In genomic region chr1:202926578-202927491, GRCh38 we compare ENCODE assay signal across 8 cellular contexts. TPM values are rescaled to one million over a fixed set of nuclear protein-coding genes. Genes with fewer than 3 reads are reported as not detected.
DNase-seq lines count a peak whose midpoint lies in the region; ATAC-seq and TF ChIP-seq lines count a peak whose summit lies in the region.

Gene KLHL12 (minus strand): TSS chr1:202927234. CDS start chr1:202925162, 2,072 bp downstream.

- peak; percentile 94 for TF ChIP-seq POLR2A in Raji (IDR thresholded peaks at IDR 0.05; ENCODE audit: insufficient read depth, low read depth, low read length)

- peaks cover 24% of the 10 kb centered on the region; the same call in 1 of the 2 replicates for H3K79me2 ChIP-seq in Loucy (ENCODE audit: insufficient read depth, low read length)

- peak; percentile 97 for DNase-seq in H7
- DNase-seq in activated T-helper 9 cell treated with anti-CD3 and anti-CD28 coated beads, Interleukin-2, amount 50 U/mL, for 16 hours (ENCODE audit: low read depth), result peak; percentile 92
- peak; percentile 98 for DNase-seq in fibroblast of pulmonary artery (ENCODE audit: low read depth)
- peak; percentile 96 for DNase-seq in natural killer cell treated with Interleukin-12 subunit alpha and Interleukin-12 subunit beta and Interleukin-15 and Interleukin-18, amount 100 ng/mL, for 72 hours (ENCODE audit: low spot score)
- DNase-seq in stimulated activated naive CD8-positive, alpha-beta T cell treated with anti-CD3 and anti-CD28 coated beads, Interleukin-15, Interleukin-2, amounts not matched to agents 100 U/mL and 50 U/mL, for 24 hours, result peak; percentile 97

- peak within 1 kb of the TSS; percentile 79 for H3K4me2 ChIP-seq in Loucy (ENCODE audit: low read depth, low read length, poor library complexity, severe bottlenecking)

- H3K9me3 ChIP-seq in ES-I3 (ENCODE audit: control insufficient read depth, insufficient read depth, low read length) (no peaks in the 10 kb centered on the region), Loucy (ENCODE audit: insufficient read depth, low read depth, low read length) (no peaks in the 10 kb centered on the region)

- H4K20me1 ChIP-seq in Loucy (ENCODE audit: insufficient read depth, low read length, poor library complexity, severe bottlenecking), result no peaks in the 10 kb centered on the region

- TF ChIP-seq CTCF in Loucy (conservative IDR thresholded peaks at IDR 0.05; ENCODE audit: low read length) (peak; percentile 64), fibroblast of pulmonary artery (IDR thresholded peaks at IDR 0.05; ENCODE audit: low read length, missing control alignments) (peak; percentile 55)

- no peaks in the 10 kb centered on the region for H3K9me3 Mint-ChIP-seq in natural killer cell treated with Interleukin-12 subunit alpha and Interleukin-12 subunit beta and Interleukin-15 and Interleukin-18, amount 100 ng/mL, for 72 hours

- peak within 1 kb of the TSS; percentile 87 to 91 for H3K27ac Mint-ChIP-seq in natural killer cell treated with Interleukin-12 subunit alpha and Interleukin-12 subunit beta and Interleukin-15 and Interleukin-18, amount 100 ng/mL, for 72 hours

- peaks cover 7 to 10% of the 10 kb centered on the region in 2 donors for H3K4me1 Mint-ChIP-seq in natural killer cell treated with Interleukin-12 subunit alpha and Interleukin-12 subunit beta and Interleukin-15 and Interleukin-18, amount 100 ng/mL, for 72 hours (ENCODE audit: low read depth in 2 of 2)

- peak within 1 kb of the TSS; percentile 87 for H3K4me3 ChIP-seq in H7 (ENCODE audit: insufficient read depth, low read depth, low read length)
- peak within 1 kb of the TSS; percentile 83 for H3K4me3 ChIP-seq in Loucy (ENCODE audit: low read length, poor library complexity, severe bottlenecking)
- H3K4me3 ChIP-seq in fibroblast of pulmonary artery (replicated peaks; ENCODE audit: low read depth, low read length), result peak within 1 kb of the TSS; percentile 89

- no peaks in the 10 kb centered on the region for H3K36me3 Mint-ChIP-seq in natural killer cell treated with Interleukin-12 subunit alpha and Interleukin-12 subunit beta and Interleukin-15 and Interleukin-18, amount 100 ng/mL, for 72 hours

- peak within 1 kb of the TSS; percentile 94 for H3K4me3 Mint-ChIP-seq in natural killer cell treated with Interleukin-12 subunit alpha and Interleukin-12 subunit beta and Interleukin-15 and Interleukin-18, amount 100 ng/mL, for 72 hours

- H3K4me1 ChIP-seq in ES-I3 (ENCODE audit: insufficient read depth, low read length) (no peaks in the 10 kb centered on the region), Loucy (ENCODE audit: insufficient read depth, low read length, poor library complexity, severe bottlenecking) (peaks cover 33% of the 10 kb centered on the region)

- H3K9ac ChIP-seq in ES-I3 (ENCODE audit: low read depth, low read length) (peak within 1 kb of the TSS; percentile 86), Loucy (ENCODE audit: low read depth, low read length, poor library complexity, severe bottlenecking) (peak within 1 kb of the TSS; percentile 81)

- H3K27me3 Mint-ChIP-seq in natural killer cell treated with Interleukin-12 subunit alpha and Interleukin-12 subunit beta and Interleukin-15 and Interleukin-18, amount 100 ng/mL, for 72 hours, result peaks cover 5% of the 10 kb centered on the region in 2 donors

- H3F3A ChIP-seq in Loucy (ENCODE audit: low read depth), result no peaks in the 10 kb centered on the region

- no peaks in the 10 kb centered on the region for H3K9me2 ChIP-seq in Loucy (replicated peaks; ENCODE audit: low read depth, low read length)

- ATAC-seq in natural killer cell treated with Interleukin-12 subunit alpha and Interleukin-12 subunit beta and Interleukin-15 and Interleukin-18, amount 100 ng/mL, for 72 hours, result peak; percentile 98 to 99
- ATAC-seq in stimulated activated naive CD8-positive, alpha-beta T cell treated with anti-CD3 and anti-CD28 coated beads, Interleukin-15, Interleukin-2, amounts not matched to agents 100 U/mL and 50 U/mL, for 24 hours, result peak; percentile 97

- H3K27me3 ChIP-seq in H7 (ENCODE audit: control insufficient read depth, insufficient read depth, low read length), result no peaks in the 10 kb centered on the region
- H3K27me3 ChIP-seq in Loucy (ENCODE audit: insufficient read depth, low read length, poor library complexity, severe bottlenecking), result no peaks in the 10 kb centered on the region

- peak within 1 kb of the TSS; percentile 97 for H2AFZ ChIP-seq in Loucy (ENCODE audit: low read length)

- H3K36me3 ChIP-seq in ES-I3 (ENCODE audit: insufficient read depth, low read length) (no peaks in the 10 kb centered on the region), H7 (replicated peaks; ENCODE audit: control insufficient read depth, insufficient read depth, low read length) (no peaks in the 10 kb centered on the region; the same call in none of the 2 replicates), Loucy (ENCODE audit: insufficient read depth, low read length) (no peaks in the 10 kb centered on the region)

RNA-seq across cellular contexts. Expression of gene KLHL12, which starts in this region (rescaled TPM):
- total RNA-seq in H7 (2014; rRNA removed; shearing (Covaris generic)), result 45.7 and 49.8 TPM in 2 replicates
- total RNA-seq in natural killer cell treated with Interleukin-12 subunit alpha and Interleukin-12 subunit beta and Interleukin-15 and Interleukin-18, amount 100 ng/mL, for 72 hours, result 10 to 100 TPM; 25.1 to 43.1 TPM

Comparison
In these comparisons a context has a peak if more than half of its experiments do, and no peak if none do; other contexts are left out.
1. Peak in every context shown above with its lines: DNase-seq, ATAC-seq and H3K4me3 ChIP-seq.